In the genomic region with DNA sequence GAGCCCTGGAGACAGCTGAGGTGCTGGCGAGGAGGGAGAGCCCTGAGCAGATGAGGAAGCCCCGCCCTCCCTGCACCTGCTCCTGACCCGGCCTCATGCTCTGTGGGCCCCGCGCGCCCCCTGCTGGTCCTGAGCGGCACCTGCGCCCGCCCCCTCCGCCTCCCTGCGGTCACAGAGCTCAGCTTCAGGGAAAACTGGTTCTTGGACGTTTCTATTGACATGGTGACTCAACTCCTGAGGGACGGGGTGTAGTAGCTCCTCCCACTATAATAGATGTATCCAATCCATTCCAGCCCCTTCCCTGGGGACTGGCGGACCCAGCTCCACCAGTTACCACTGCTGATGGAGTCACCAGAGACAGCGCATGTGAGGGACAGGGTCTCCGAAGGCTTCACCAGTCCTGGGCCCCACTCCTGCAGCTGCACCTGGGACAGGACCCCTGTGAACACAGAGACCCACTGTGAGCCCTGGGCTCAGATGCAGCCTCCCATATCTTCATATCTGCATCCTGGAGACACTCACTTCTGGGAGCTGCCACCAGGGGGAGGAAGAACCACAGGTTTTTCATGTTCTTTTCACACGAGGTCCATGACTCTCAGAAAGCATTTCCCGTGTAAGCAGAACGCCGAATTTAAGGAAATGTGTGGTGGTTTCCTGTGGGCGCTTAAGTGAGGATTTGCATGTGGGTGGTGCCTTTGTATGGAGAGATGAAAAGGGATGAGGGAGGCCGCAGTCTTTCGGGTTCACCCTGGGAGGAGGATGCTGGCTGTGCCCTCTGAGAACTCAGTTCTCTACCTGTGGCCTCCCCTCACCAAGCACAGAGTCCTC, we compare ENCODE assay signal across 1 cellular context.
TF ChIP-seq lines count a peak whose summit lies in the region.

No MANE protein-coding gene starts in this region.

TF ChIP-seq in HEK293, 187 proteins besides CTCF, POLR2A, EP300 and RAD21 (continued from another document):
- TF ChIP-seq, protein P1, sequence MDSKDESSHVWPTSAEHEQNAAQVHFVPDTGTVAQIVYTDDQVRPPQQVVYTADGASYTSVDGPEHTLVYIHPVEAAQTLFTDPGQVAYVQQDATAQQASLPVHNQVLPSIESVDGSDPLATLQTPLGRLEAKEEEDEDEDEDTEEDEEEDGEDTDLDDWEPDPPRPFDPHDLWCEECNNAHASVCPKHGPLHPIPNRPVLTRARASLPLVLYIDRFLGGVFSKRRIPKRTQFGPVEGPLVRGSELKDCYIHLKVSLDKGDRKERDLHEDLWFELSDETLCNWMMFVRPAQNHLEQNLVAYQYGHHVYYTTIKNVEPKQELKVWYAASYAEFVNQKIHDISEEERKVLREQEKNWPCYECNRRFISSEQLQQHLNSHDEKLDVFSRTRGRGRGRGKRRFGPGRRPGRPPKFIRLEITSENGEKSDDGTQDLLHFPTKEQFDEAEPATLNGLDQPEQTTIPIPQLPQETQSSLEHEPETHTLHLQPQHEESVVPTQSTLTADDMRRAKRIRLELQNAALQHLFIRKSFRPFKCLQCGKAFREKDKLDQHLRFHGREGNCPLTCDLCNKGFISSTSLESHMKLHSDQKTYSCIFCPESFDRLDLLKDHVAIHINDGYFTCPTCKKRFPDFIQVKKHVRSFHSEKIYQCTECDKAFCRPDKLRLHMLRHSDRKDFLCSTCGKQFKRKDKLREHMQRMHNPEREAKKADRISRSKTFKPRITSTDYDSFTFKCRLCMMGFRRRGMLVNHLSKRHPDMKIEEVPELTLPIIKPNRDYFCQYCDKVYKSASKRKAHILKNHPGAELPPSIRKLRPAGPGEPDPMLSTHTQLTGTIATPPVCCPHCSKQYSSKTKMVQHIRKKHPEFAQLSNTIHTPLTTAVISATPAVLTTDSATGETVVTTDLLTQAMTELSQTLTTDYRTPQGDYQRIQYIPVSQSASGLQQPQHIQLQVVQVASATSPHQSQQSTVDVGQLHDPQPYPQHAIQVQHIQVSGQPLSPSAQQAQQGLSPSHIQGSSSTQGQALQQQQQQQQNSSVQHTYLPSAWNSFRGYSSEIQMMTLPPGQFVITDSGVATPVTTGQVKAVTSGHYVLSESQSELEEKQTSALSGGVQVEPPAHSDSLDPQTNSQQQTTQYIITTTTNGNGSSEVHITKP (tag by site-specific recombination; IDR thresholded peaks at IDR 0.05), result peak; percentile 78; the same call in 1 of the 2 replicates
- TF ChIP-seq, protein P2, sequence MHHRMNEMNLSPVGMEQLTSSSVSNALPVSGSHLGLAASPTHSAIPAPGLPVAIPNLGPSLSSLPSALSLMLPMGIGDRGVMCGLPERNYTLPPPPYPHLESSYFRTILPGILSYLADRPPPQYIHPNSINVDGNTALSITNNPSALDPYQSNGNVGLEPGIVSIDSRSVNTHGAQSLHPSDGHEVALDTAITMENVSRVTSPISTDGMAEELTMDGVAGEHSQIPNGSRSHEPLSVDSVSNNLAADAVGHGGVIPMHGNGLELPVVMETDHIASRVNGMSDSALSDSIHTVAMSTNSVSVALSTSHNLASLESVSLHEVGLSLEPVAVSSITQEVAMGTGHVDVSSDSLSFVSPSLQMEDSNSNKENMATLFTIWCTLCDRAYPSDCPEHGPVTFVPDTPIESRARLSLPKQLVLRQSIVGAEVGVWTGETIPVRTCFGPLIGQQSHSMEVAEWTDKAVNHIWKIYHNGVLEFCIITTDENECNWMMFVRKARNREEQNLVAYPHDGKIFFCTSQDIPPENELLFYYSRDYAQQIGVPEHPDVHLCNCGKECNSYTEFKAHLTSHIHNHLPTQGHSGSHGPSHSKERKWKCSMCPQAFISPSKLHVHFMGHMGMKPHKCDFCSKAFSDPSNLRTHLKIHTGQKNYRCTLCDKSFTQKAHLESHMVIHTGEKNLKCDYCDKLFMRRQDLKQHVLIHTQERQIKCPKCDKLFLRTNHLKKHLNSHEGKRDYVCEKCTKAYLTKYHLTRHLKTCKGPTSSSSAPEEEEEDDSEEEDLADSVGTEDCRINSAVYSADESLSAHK (tag by site-specific recombination; IDR thresholded peaks at IDR 0.05), result 0 out of 2 replicates have a peak, but pooled peaks have one; percentile 44
- TF ChIP-seq ZNF23 (tag by site-specific recombination; IDR thresholded peaks at IDR 0.05; ENCODE audit: borderline replicate concordance) (no peak), GLIS1 (tag by site-specific recombination; IDR thresholded peaks at IDR 0.05) (peak; percentile 30; the same call in 1 of the 2 replicates), ZBTB17 (tag by site-specific recombination; IDR thresholded peaks at IDR 0.05) (peak; percentile 86), ZNF660 (tag by site-specific recombination; IDR thresholded peaks at IDR 0.05) (0 out of 2 replicates have a peak, but pooled peaks have one; percentile 39), ZIC2 (tag by site-specific recombination; IDR thresholded peaks at IDR 0.05) (peak; percentile 31; the same call in 1 of the 2 replicates), SCRT2 (tag by site-specific recombination; IDR thresholded peaks at IDR 0.05) (peak; percentile 83), ZFHX2 (tag by site-specific recombination; conservative IDR thresholded peaks at IDR 0.05) (peak; percentile 81), ZNF184 (tag by site-specific recombination; IDR thresholded peaks at IDR 0.05) (0 out of 2 replicates have a peak, but pooled peaks have one; percentile 19), ZNF175 (tag by site-specific recombination; IDR thresholded peaks at IDR 0.05) (no peak), ZFP37 (tag by site-specific recombination; IDR thresholded peaks at IDR 0.05) (no peak; the same call in none of the 2 replicates), ZSCAN30 (tag by site-specific recombination; IDR thresholded peaks at IDR 0.05) (0 out of 2 replicates have a peak, but pooled peaks have one; percentile 25), SP3 (tag by site-specific recombination; IDR thresholded peaks at IDR 0.05) (peak; percentile 51), EGR2 (tag by site-specific recombination; IDR thresholded peaks at IDR 0.05; ENCODE audit: low read depth) (peak; percentile 69), ZBTB20 (tag by site-specific recombination; IDR thresholded peaks at IDR 0.05) (peak; percentile 33; the same call in 1 of the 2 replicates), SP2 (tag by site-specific recombination; IDR thresholded peaks at IDR 0.05) (peak; percentile 36; the same call in 1 of the 2 replicates), SCRT1 (tag by site-specific recombination; IDR thresholded peaks at IDR 0.05; ENCODE audit: borderline replicate concordance) (peak; percentile 85), ZBTB1 (tag by site-specific recombination; IDR thresholded peaks at IDR 0.05) (no peak), ZNF169 (tag by site-specific recombination; IDR thresholded peaks at IDR 0.05) (no peak)
- TF ChIP-seq, protein P3, sequence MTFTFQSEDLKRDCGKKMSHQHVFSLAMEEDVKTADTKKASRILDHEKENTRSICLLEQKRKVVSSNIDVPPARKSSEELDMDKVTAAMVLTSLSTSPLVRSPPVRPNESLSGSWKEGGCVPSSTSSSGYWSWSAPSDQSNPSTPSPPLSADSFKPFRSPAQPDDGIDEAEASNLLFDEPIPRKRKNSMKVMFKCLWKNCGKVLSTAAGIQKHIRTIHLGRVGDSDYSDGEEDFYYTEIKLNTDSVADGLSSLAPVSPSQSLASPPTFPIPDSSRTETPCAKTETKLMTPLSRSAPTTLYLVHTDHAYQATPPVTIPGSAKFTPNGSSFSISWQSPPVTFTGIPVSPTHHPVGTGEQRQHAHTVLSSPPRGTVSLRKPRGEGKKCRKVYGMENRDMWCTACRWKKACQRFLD (tag by site-specific recombination; IDR thresholded peaks at IDR 0.05), result no peak
